8 cellular contexts compared by ENCODE assay signal in genomic region chr6:35370799-35371493, GRCh38. TPM values are rescaled to one million over a fixed set of nuclear protein-coding genes. Genes with fewer than 3 reads are reported as not detected.
DNase-seq lines count a peak whose midpoint lies in the region; ATAC-seq and TF ChIP-seq lines count a peak whose summit lies in the region.

No MANE protein-coding gene starts in this region.

- ATAC-seq in GM21529 (IDR thresholded peaks at IDR 0.05; ENCODE audit: unreplicated experiment) = no peak
- ATAC-seq in GM21786 (IDR thresholded peaks at IDR 0.05; ENCODE audit: unreplicated experiment) = no peak
- no peak for ATAC-seq in HG02763 (IDR thresholded peaks at IDR 0.05; ENCODE audit: unreplicated experiment)

- peak overlapping the region; percentile 12 for H3K4me3 Mint-ChIP-seq in endothelial cell (ENCODE audit: unreplicated experiment)
- H3K4me3 Mint-ChIP-seq in neural progenitor cell = no peak overlapping the region

- H3K27ac Mint-ChIP-seq in endothelial cell (ENCODE audit: unreplicated experiment) (peak overlapping the region; percentile 78), neural progenitor cell (peak overlapping the region; percentile 43)

- H2AFZ ChIP-seq in OCI-LY3 (ENCODE audit: low read depth, low read length) (0 out of 2 replicates have a peak overlapping the region, but pooled peaks have one; percentile 39), neural progenitor cell (replicated peaks) (no peak overlapping the region)

- H3K4me1 Mint-ChIP-seq in endothelial cell (ENCODE audit: unreplicated experiment) (peaks cover 45% of the 10 kb centered on the region), neural progenitor cell (peaks cover 6% of the 10 kb centered on the region)

- H3K9ac ChIP-seq in OCI-LY3 (ENCODE audit: low read length) (peak overlapping the region; percentile 13; the same call in 1 of the 2 replicates), neural progenitor cell (no peak overlapping the region)

- H3K36me3 ChIP-seq in OCI-LY3 (replicated peaks; ENCODE audit: low read depth, low read length) (no peaks in the 10 kb centered on the region), neural progenitor cell (no peaks in the 10 kb centered on the region)

- in situ Hi-C loops in G401 (cut with HindIII; ENCODE audit: low sequenced_read_pairs) = no loop called here

- H3K4me2 ChIP-seq in OCI-LY3 (ENCODE audit: low read length) (peak overlapping the region; percentile 55), neural progenitor cell (no peak overlapping the region)

- peak overlapping the region; percentile 43 for H3K27ac ChIP-seq in OCI-LY3 (ENCODE audit: low read length)
- H3K27ac ChIP-seq in neural progenitor cell = no peak overlapping the region

- H3K9me3 ChIP-seq in OCI-LY3 (ENCODE audit: insufficient read depth, low read length) (no peaks in the 10 kb centered on the region), neural progenitor cell (ENCODE audit: low read depth) (no peaks in the 10 kb centered on the region)

- H3K4me1 ChIP-seq in OCI-LY3 (ENCODE audit: low read length) (peaks cover 38% of the 10 kb centered on the region), neural progenitor cell (no peaks in the 10 kb centered on the region)

- DNase-seq in G401 (ENCODE audit: low spot score) = peak; percentile 86
- no peak for DNase-seq in endothelial cell (ENCODE audit: low spot score)
- DNase-seq in neural progenitor cell (ENCODE audit: low spot score) = no peak
- no peak for DNase-seq in NCI-H1436 (lab: John Stamatoyannopoulos, UW)

- H3K4me3 ChIP-seq in OCI-LY3 (ENCODE audit: low read length) (peak overlapping the region; percentile 34; the same call in 1 of the 2 replicates), neural progenitor cell (no peak overlapping the region)

- no peaks in the 10 kb centered on the region for H4K20me1 ChIP-seq in OCI-LY3 (ENCODE audit: insufficient read depth, low read length)
- no peaks in the 10 kb centered on the region for H4K20me1 ChIP-seq in neural progenitor cell (ENCODE audit: low read depth)

- no peaks in the 10 kb centered on the region for H3K27me3 ChIP-seq in OCI-LY3 (ENCODE audit: low read depth, low read length)
- no peaks in the 10 kb centered on the region for H3K27me3 ChIP-seq in neural progenitor cell

- H3K27me3 Mint-ChIP-seq in endothelial cell (ENCODE audit: unreplicated experiment) (peaks cover 8% of the 10 kb centered on the region), neural progenitor cell (ENCODE audit: insufficient read depth, low read depth) (peaks cover 6% of the 10 kb centered on the region)

- H3K36me3 Mint-ChIP-seq in endothelial cell (ENCODE audit: low read depth, unreplicated experiment) (peaks cover 11% of the 10 kb centered on the region), neural progenitor cell (peaks cover 8% of the 10 kb centered on the region)

- H3F3A ChIP-seq in neural progenitor cell (ENCODE audit: low read depth) = no peaks in the 10 kb centered on the region

- H3K79me2 ChIP-seq in OCI-LY3 (ENCODE audit: low read length) (no peaks in the 10 kb centered on the region; the same call in 1 of the 2 replicates), neural progenitor cell (ENCODE audit: low read depth) (no peaks in the 10 kb centered on the region)

- no peak for TF ChIP-seq CTCF in OCI-LY3 (IDR thresholded peaks at IDR 0.05; ENCODE audit: low read depth, low read length)
- no peak for TF ChIP-seq CTCF in endothelial cell (IDR thresholded peaks at IDR 0.05; ENCODE audit: unreplicated experiment)
- TF ChIP-seq CTCF in neural progenitor cell (IDR thresholded peaks at IDR 0.05) = no peak

- H3K9me3 Mint-ChIP-seq in endothelial cell (ENCODE audit: unreplicated experiment) (no peaks in the 10 kb centered on the region), neural progenitor cell (no peaks in the 10 kb centered on the region)

RNA-seq across cellular contexts. Expression of gene PPARD, which starts 28.6 kb away (rescaled TPM):
- 2.8 and 4.2 TPM in 2 replicates for total RNA-seq in G401 (2014; rRNA removed; shearing (Covaris generic))
- 38.7 TPM for total RNA-seq in endothelial cell (ENCODE audit: unreplicated experiment)
- total RNA-seq in neural progenitor cell (ENCODE audit: low replicate concordance) = 4.9 and 8.2 TPM in 2 replicates
